Comparison of ENCODE assay signal across 8 cellular contexts in genomic region chr12:66235626-66236281, GRCh38. TPM values are rescaled to one million over a fixed set of nuclear protein-coding genes. Genes with fewer than 3 reads are reported as not detected.
DNase-seq lines count a peak whose midpoint lies in the region; ATAC-seq, FAIRE-seq and TF ChIP-seq lines count a peak whose summit lies in the region.

No MANE protein-coding gene starts in this region.

- RAD21 ChIA-PET in GM12878 (lab: Charles Lee; ENCODE audit: unreplicated experiment) = interaction anchor here (1.0 to 4.1 kb wide), 12 partner anchors 11 to 105 kb away, joined by 3 to 17 read pairs (median 4); partner anchors contain the start of genes LLPH and TMBIM4

- ATAC-seq in GM12878 = 0 out of 3 replicates have a peak, but pooled peaks have one; percentile 13

- H4K8ac ChIP-seq in mesendoderm (ENCODE audit: low read depth, low read length) = no peak overlapping the region

- H3K79me1 ChIP-seq in mesendoderm (ENCODE audit: low read length) = no peaks in the 10 kb centered on the region

- H3K27me3 ChIP-seq in GM12878 (replicated peaks in 1 of 2; ENCODE audit: control insufficient read depth in 2 of 2, insufficient read depth in 2 of 2, low read length in 1 of 2) (no peaks in the 10 kb centered on the region), mesendoderm (ENCODE audit: insufficient read depth, low read length, poor library complexity) (no peaks in the 10 kb centered on the region)

- no peak overlapping the region for H2AK5ac ChIP-seq in mesendoderm (ENCODE audit: low read length)

- peak overlapping the region; percentile 21; the same call in 1 of the 2 replicates for H2AFZ ChIP-seq in GM12878 (ENCODE audit: control insufficient read depth, low read depth, low read length)

- POLR2A ChIA-PET in GM12878 (lab: Charles Lee) = interaction anchor here (0.6 to 2.3 kb wide), 7 partner anchors 11 to 114 kb away, joined by 3 to 12 read pairs (median 5); partner anchors contain the start of gene HELB

- no peak overlapping the region for H2BK15ac ChIP-seq in mesendoderm (replicated peaks; ENCODE audit: low read depth)

- TF ChIP-seq RAD21 in GM12878 (IDR thresholded peaks at IDR 0.05; ENCODE audit: insufficient read depth, low read depth, low read length) = no peak

- no TSS peak for BruUV-seq in GM12878 (replicated peaks; lab: Mats Ljungman, UMichigan)

- SMC1A ChIA-PET in GM12878 (lab: Charles Lee; ENCODE audit: uncharacterized antibody, unreplicated experiment) = interaction anchor here (0.7 to 3.2 kb wide), 16 partner anchors 9 to 418 kb away, joined by 3 to 13 read pairs (median 4); partner anchors contain the start of gene LLPH

- TF ChIP-seq EP300 in GM12878 (IDR thresholded peaks at IDR 0.05; ENCODE audit: borderline replicate concordance in 1 of 2, control insufficient read depth in 1 of 2, low read depth in 2 of 2, low read length in 2 of 2) = no peak

- H3K9me3 ChIP-seq in GM12878 (replicated peaks; ENCODE audit: control insufficient read depth, insufficient read depth, low read length) = no peaks in the 10 kb centered on the region

- in situ Hi-C loops in GM12878 (cut with MboI) = no loop called here

- no peaks in the 10 kb centered on the region for H3K36me3 ChIP-seq in GM12878 (ENCODE audit: control insufficient read depth in 2 of 2, insufficient read depth in 2 of 2, low read length in 1 of 2)
- no peaks in the 10 kb centered on the region for H3K36me3 ChIP-seq in mesendoderm (ENCODE audit: control insufficient read depth, insufficient read depth, low read length)

- H3K4me2 ChIP-seq in GM12878 (ENCODE audit: control insufficient read depth, insufficient read depth) (peak overlapping the region; percentile 23), mesendoderm (ENCODE audit: low read length) (no peak overlapping the region)

- CTCF ChIA-PET in GM12878 (lab: Yijun Ruan, JAX) = interaction anchor here (0.7 to 3.0 kb wide), 11 partner anchors 11 to 119 kb away, joined by 3 to 17 read pairs (median 4); partner anchors contain the start of genes IRAK3, LLPH and TMBIM4

- H4K20me1 ChIP-seq in GM12878 (ENCODE audit: control insufficient read depth, insufficient read depth) = no peaks in the 10 kb centered on the region

- H3K56ac ChIP-seq in mesendoderm (ENCODE audit: low read length) = peak overlapping the region; percentile 67

- TF ChIP-seq POLR2A in GM12878 (IDR thresholded peaks at IDR 0.05; ENCODE audit: low read depth, low read length) = no peak
- no peak for TF ChIP-seq POLR2A in GM12891 (IDR thresholded peaks at IDR 0.05; ENCODE audit: low read depth, low read length)

- no peak overlapping the region for H3K23ac ChIP-seq in mesendoderm (ENCODE audit: low read length)

- intact Hi-C loops in GM12878 (cut with micrococcal nuclease; ENCODE audit: unreplicated experiment) = no loop called here

- H3K9ac ChIP-seq in GM12878 (ENCODE audit: control insufficient read depth, insufficient read depth, low read length) (peak overlapping the region; percentile 47), mesendoderm (ENCODE audit: low read length) (peak overlapping the region; percentile 54)

- FAIRE-seq in GM12878 (lab: Jason Lieb, UNC) (peak; percentile 23), GM12891 (lab: Jason Lieb, UNC) (no peak), RCC 7860 (lab: Jason Lieb, UNC) (no peak)

- H2BK120ac ChIP-seq in mesendoderm (ENCODE audit: low read depth, low read length) = no peak overlapping the region

- H4K5ac ChIP-seq in mesendoderm (ENCODE audit: low read length) = no peak overlapping the region

- TF ChIP-seq CTCF in GM12878 (IDR thresholded peaks at IDR 0.05 in 2 of 3, conservative IDR thresholded peaks at IDR 0.05 in 1 of 3; ENCODE audit: control insufficient read depth in 2 of 3, extremely low read depth in 1 of 3, insufficient read depth in 1 of 3, low read depth in 3 of 3, low read length in 3 of 3) = 0 out of 6 replicates have a peak, but pooled peaks of 1 of the 3 experiments have one; percentile 9

- H3K4me1 ChIP-seq in GM12878 (ENCODE audit: control insufficient read depth, insufficient read depth, low read length) (peaks cover 8% of the 10 kb centered on the region; the same call in 1 of the 2 replicates), mesendoderm (ENCODE audit: control insufficient read depth, low read depth, low read length) (peaks cover 20% of the 10 kb centered on the region)

- WGBS in GM12878 (ENCODE audit: insufficient coverage, insufficient replicate concordance, low lambda C conversion rate, missing lambda C conversion rate) = 40% methylated on average over 5 of the region's 5 CpGs
- WGBS in mesendoderm (ENCODE audit: extremely low coverage, insufficient coverage, low lambda C conversion rate) = no CpG with 5 or more reads among the region's 5 CpGs

- no peak overlapping the region for H3K27ac ChIP-seq in GM12878 (ENCODE audit: control insufficient read depth, insufficient read depth)
- no peak overlapping the region for H3K27ac ChIP-seq in mesendoderm (ENCODE audit: low read depth, low read length)

- H3K4me3 ChIP-seq in GM12878 (no peak overlapping the region; the same call in 1 of the 2 replicates), mesendoderm (ENCODE audit: low read length) (peak overlapping the region; percentile 16)

- no peak overlapping the region for H2BK5ac ChIP-seq in mesendoderm (ENCODE audit: low read length)

- no peak overlapping the region for H3K4ac ChIP-seq in mesendoderm (ENCODE audit: low read depth, low read length)

- DNase-seq in AG20443 (ENCODE audit: low spot score) = peak; percentile 52
- peak; percentile 31 for DNase-seq in HPDE6-E6E7 (ENCODE audit: extremely low spot score)
- DNase-seq in GM12878 (ENCODE audit: low read depth, low spot score) = no peak
- no peak for DNase-seq in mesendoderm
- DNase-seq in GM12891 (ENCODE audit: insufficient read length, low spot score) = no peak
- no peak for DNase-seq in putamen (ENCODE audit: low spot score)
- no peak for DNase-seq in RCC 7860 (ENCODE audit: low spot score)
- DNase-seq in activated CD4-positive, alpha-beta T cell treated with anti-CD3 and anti-CD28 coated beads for 4 hours = no peak

- no peaks in the 10 kb centered on the region for H3K79me2 ChIP-seq in GM12878 (ENCODE audit: control insufficient read depth, insufficient read depth, low read length)
- H3K79me2 ChIP-seq in mesendoderm (ENCODE audit: control insufficient read depth, insufficient read depth, low read length) = no peaks in the 10 kb centered on the region

- H3K18ac ChIP-seq in mesendoderm (ENCODE audit: low read length) = peak overlapping the region; percentile 53

TF ChIP-seq in GM12878, 131 proteins besides CTCF, POLR2A, EP300 and RAD21 (continues in another document):
- TF ChIP-seq, protein P1, sequence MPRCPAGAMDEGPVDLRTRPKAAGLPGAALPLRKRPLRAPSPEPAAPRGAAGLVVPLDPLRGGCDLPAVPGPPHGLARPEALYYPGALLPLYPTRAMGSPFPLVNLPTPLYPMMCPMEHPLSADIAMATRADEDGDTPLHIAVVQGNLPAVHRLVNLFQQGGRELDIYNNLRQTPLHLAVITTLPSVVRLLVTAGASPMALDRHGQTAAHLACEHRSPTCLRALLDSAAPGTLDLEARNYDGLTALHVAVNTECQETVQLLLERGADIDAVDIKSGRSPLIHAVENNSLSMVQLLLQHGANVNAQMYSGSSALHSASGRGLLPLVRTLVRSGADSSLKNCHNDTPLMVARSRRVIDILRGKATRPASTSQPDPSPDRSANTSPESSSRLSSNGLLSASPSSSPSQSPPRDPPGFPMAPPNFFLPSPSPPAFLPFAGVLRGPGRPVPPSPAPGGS (IDR thresholded peaks at IDR 0.05; ENCODE audit: borderline replicate concordance, insufficient read depth, low read depth, low read length, poor library complexity, severe bottlenecking) = no peak
- TF ChIP-seq TCF12 (IDR thresholded peaks at IDR 0.05; ENCODE audit: low read depth, low read length) = no peak
- TF ChIP-seq CBFB (IDR thresholded peaks at IDR 0.05; ENCODE audit: low read depth) = no peak
- TF ChIP-seq PML (IDR thresholded peaks at IDR 0.05; ENCODE audit: low read length) = no peak
- no peak for TF ChIP-seq DPF2 (IDR thresholded peaks at IDR 0.05)

TF ChIP-seq in GM12891, 5 proteins besides CTCF, POLR2A, EP300 and RAD21:
- TF ChIP-seq POU2F2 (IDR thresholded peaks at IDR 0.05; ENCODE audit: low read depth, low read length) = no peak
- TF ChIP-seq TAF1 (IDR thresholded peaks at IDR 0.05; ENCODE audit: low read depth, low read length) = no peak
- no peak for TF ChIP-seq SPI1 (IDR thresholded peaks at IDR 0.05; ENCODE audit: low read depth, low read length)

RNA-seq across cellular contexts. Expression of gene IRAK3, which starts 46.7 kb away (rescaled TPM):
- 42.7 and 43.6 TPM in 2 replicates for total RNA-seq in GM12878 (2013; cell fraction: nucleolus; rRNA removed)
- total RNA-seq in GM12878 (2014; rRNA removed) (5.3 and 5.9 TPM in 2 replicates), GM12878 (2014; rRNA removed; fragmentation: Illumina TruSeq; extraction: Trizol) (7.6 and 7.7 TPM in 2 replicates), GM12878 (2021) (8.5 and 8.7 TPM in 2 replicates)
- polyA plus RNA-seq in GM12878 (2011; ENCODE audit: low read depth) = 1.7 TPM
- polyA plus RNA-seq in GM12878 (2011; rRNA removed) (14.1 and 20.6 TPM in 2 replicates), GM12878 (2014; fragmentation: Illumina TruSeq; extraction: Trizol) (7.7 and 11.4 TPM in 2 replicates), GM12878 (2014; fragmentation: Nextera tagmentation; extraction: Ambion mirVana) (1 to 10 TPM; 1.4 to 1.5 TPM), GM12878 (2014; rRNA removed) (4.8 and 5.6 TPM in 2 replicates), GM12878 (2016; fragmentation: Nextera tagmentation; extraction: Ambion mirVana) (1 to 10 TPM; 4.0 to 4.2 TPM)
- polyA plus RNA-seq in GM12878 (2011; cell fraction: cytosol; rRNA removed) = 5.2 and 6.0 TPM in 2 replicates
- 14.9 and 15.3 TPM in 2 replicates for polyA plus RNA-seq in GM12878 (2011; cell fraction: nucleus; rRNA removed)
- polyA plus RNA-seq in GM12878 (2012) = 2.1 and 2.7 TPM in 2 replicates
- 12.9 and 17.6 TPM in 2 replicates for polyA minus RNA-seq in GM12878 (2011; rRNA and poly(A)+ RNA removed)
- polyA minus RNA-seq in GM12878 (2011; cell fraction: cytosol; rRNA and poly(A)+ RNA removed) = 4.0 and 5.7 TPM in 2 replicates
- polyA minus RNA-seq in GM12878 (2011; cell fraction: nucleus; rRNA and poly(A)+ RNA removed) = 10.5 and 13.1 TPM in 2 replicates
- 1.7 TPM for polyA plus RNA-seq in mesendoderm (2013, experiment 1 of 2)
- polyA plus RNA-seq in mesendoderm (2013, experiment 2 of 2) = 1.9 TPM
- polyA plus RNA-seq in GM12891 (2012; ENCODE audit: low read depth, missing spikeins) = 4.9 TPM

Comparison
In these comparisons a context has a peak if more than half of its experiments do, and no peak if none do; other contexts are left out.
1. DNase-seq: peak in AG20443 (single experiment) and HPDE6-E6E7 (single experiment); none in GM12878 (single experiment), mesendoderm (single experiment), GM12891 (single experiment), putamen (single experiment), RCC 7860 (single experiment) and activated CD4-positive, alpha-beta T cell treated with anti-CD3 and anti-CD28 coated beads for 4 hours (0 of 2).